In genomic region chr6:100833972-100834574, GRCh38 we compare ENCODE assay signal across 16 cellular contexts.
"Had no signal": no experiment of that assay in that cellular context is flagged by ENCODE, and none has a peak within 500 bp of the region (broad histone marks: within the 10 kb centered on the region; RNA-seq: fewer than 3 reads in every experiment).

No MANE protein-coding gene starts in this region.

- DNase-seq: activated CD4-positive, alpha-beta T cell treated with anti-CD3 and anti-CD28 coated beads, Interleukin-2, amount 50 U/mL, for 1 hour; activated T-cell treated with anti-CD3 and anti-CD28 coated beads for 4 hours; amygdala; brain microvascular endothelial cell; cerebellar nuclear complex; kidney; left ventricle myocardium superior; mesendoderm; stimulated activated CD4-positive, alpha-beta T cell treated with anti-CD3 and anti-CD28 coated beads, Interleukin-15, amount 100 ng/mL, for 24 hours; stimulated activated CD4-positive, alpha-beta T cell treated with anti-CD3 and anti-CD28 coated beads, Interleukin-4, amount 100 ng/mL, for 24 hours; stimulated activated naive CD8-positive, alpha-beta T cell treated with anti-CD3 and anti-CD28 coated beads, Interleukin-15, amount 100 ng/mL, for 72 hours; testis had no signal

- H3K4me3 Mint-ChIP-seq: dendritic cell treated with granulocyte-macrophage colony-stimulating factor and Interleukin-4, amounts not matched to agents 40 ng/mL and 50 ng/mL, for 4 days; stimulated activated naive CD8-positive, alpha-beta T cell treated with anti-CD3 and anti-CD28 coated beads, Interleukin-15, amount 100 ng/mL, for 72 hours; T-helper 1 cell treated with Interleukin-12 subunit alpha and Interleukin-12 subunit beta and Interleukin-4 antibody, amounts not matched to agents 30 μg/mL and 1 μg/mL, for 36 hours; WTC11 had no signal

- H3K9me3 ChIP-seq: testis had no signal

- H3K27ac ChIP-seq: brain microvascular endothelial cell, testis had no signal

- ATAC-seq: activated naive CD4-positive, alpha-beta T cell treated with anti-CD3 and anti-CD28 coated beads, Interleukin-2, amount 50 U/mL, for 72 hours; left ventricle myocardium superior; stimulated activated naive CD8-positive, alpha-beta T cell treated with anti-CD3 and anti-CD28 coated beads, Interleukin-15, amount 100 ng/mL, for 72 hours; WTC11 had no signal

- H3K4me1 ChIP-seq: testis had no signal

- H3K27me3 ChIP-seq: brain microvascular endothelial cell, testis had no signal

- H3K27me3 Mint-ChIP-seq: dendritic cell treated with granulocyte-macrophage colony-stimulating factor and Interleukin-4, amounts not matched to agents 40 ng/mL and 50 ng/mL, for 4 days; stimulated activated naive CD8-positive, alpha-beta T cell treated with anti-CD3 and anti-CD28 coated beads, Interleukin-15, amount 100 ng/mL, for 72 hours had no signal

- H3K27ac Mint-ChIP-seq: activated naive CD4-positive, alpha-beta T cell treated with anti-CD3 and anti-CD28 coated beads, Interleukin-2, amount 50 U/mL, for 72 hours; dendritic cell treated with granulocyte-macrophage colony-stimulating factor and Interleukin-4, amounts not matched to agents 40 ng/mL and 50 ng/mL, for 4 days; stimulated activated naive CD8-positive, alpha-beta T cell treated with anti-CD3 and anti-CD28 coated beads, Interleukin-15, amount 100 ng/mL, for 72 hours; T-helper 1 cell treated with Interleukin-12 subunit alpha and Interleukin-12 subunit beta and Interleukin-4 antibody, amounts not matched to agents 30 μg/mL and 1 μg/mL, for 36 hours; WTC11 had no signal

- H3K4me3 ChIP-seq: testis had no signal
